In the genomic region with DNA sequence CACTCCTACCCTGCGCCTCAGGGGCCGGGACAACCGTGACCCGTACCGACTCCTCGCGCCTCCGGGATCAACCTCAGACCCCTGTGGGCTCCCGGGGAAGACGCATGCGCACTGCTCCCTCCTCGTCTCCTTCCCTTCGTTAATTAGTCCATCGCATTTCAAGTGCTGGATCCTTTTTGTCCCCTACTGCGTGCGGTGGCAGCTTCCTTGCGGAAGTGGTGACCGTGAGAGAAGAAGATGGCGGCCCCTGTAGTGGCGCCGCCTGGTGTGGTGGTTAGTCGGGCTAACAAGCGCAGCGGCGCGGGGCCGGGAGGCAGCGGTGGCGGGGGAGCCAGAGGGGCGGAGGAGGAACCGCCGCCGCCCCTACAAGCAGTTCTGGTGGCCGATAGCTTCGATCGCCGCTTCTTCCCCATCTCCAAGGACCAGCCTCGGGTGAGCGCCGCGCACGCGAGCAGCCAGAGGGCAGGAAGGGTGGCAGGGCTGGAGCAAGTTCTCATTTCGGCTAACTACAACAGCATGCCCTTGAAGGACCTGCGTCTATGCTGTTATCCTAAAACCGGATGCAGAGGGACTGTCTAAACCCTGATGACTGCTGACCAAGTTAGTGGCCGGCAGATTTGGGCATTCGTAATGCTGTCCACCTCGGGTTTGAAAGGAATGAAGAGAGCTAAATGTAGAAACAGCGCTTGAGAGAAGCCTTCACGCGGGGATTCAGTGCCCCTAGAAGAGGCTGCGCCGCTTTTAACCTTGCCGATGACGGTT, we compare ENCODE assay signal across 1 cellular context.
A peak's percentile ranks its signal among the peaks of the same experiment; 100 is the strongest.
TF ChIP-seq lines count a peak whose summit lies in the region.

A gene (plus strand): TSS at position 210 of the 762 bp plus-strand sequence. CDS start 28 bp downstream, at position 238.

TF ChIP-seq in HepG2, 621 proteins besides CTCF, POLR2A, EP300 and RAD21 (continued from another document):
- TF ChIP-seq CCAR2 (optimal IDR thresholded peaks at IDR 0.05; ENCODE audit: low read depth, low read length) (peak; percentile 38), ZNF282 (IDR thresholded peaks at IDR 0.05; ENCODE audit: partially characterized antibody) (no peak), ZNF101 (CRISPR knock-in tag; IDR thresholded peaks at IDR 0.05; ENCODE audit: borderline replicate concordance, low read depth) (no peak), ZNF432 (CRISPR knock-in tag; IDR thresholded peaks at IDR 0.05; ENCODE audit: borderline replicate concordance) (no peak), SOX6 (IDR thresholded peaks at IDR 0.05) (no peak), SOX6 (CRISPR knock-in tag; IDR thresholded peaks at IDR 0.05) (peak; percentile 75), ATF7 (IDR thresholded peaks at IDR 0.05) (no peak), ATF7 (CRISPR knock-in tag; IDR thresholded peaks at IDR 0.05) (no peak), CHCHD3 (CRISPR knock-in tag; IDR thresholded peaks at IDR 0.05) (no peak; the same call in 1 of the 2 replicates), ZSCAN30 (CRISPR knock-in tag; IDR thresholded peaks at IDR 0.05) (no peak), ZNF30 (CRISPR knock-in tag; IDR thresholded peaks at IDR 0.05) (0 out of 2 replicates have a peak, but pooled peaks have one; percentile 45), TOPORS (CRISPR knock-in tag; IDR thresholded peaks at IDR 0.05) (no peak; the same call in 1 of the 2 replicates), FOSL1 (CRISPR knock-in tag; IDR thresholded peaks at IDR 0.05; ENCODE audit: borderline replicate concordance) (no peak), TCF12 (IDR thresholded peaks at IDR 0.05) (no peak), TCF12 (CRISPR knock-in tag; IDR thresholded peaks at IDR 0.05) (no peak), FOXO1 (CRISPR knock-in tag; IDR thresholded peaks at IDR 0.05) (no peak; the same call in none of the 2 replicates)
- TF ChIP-seq, protein P1, sequence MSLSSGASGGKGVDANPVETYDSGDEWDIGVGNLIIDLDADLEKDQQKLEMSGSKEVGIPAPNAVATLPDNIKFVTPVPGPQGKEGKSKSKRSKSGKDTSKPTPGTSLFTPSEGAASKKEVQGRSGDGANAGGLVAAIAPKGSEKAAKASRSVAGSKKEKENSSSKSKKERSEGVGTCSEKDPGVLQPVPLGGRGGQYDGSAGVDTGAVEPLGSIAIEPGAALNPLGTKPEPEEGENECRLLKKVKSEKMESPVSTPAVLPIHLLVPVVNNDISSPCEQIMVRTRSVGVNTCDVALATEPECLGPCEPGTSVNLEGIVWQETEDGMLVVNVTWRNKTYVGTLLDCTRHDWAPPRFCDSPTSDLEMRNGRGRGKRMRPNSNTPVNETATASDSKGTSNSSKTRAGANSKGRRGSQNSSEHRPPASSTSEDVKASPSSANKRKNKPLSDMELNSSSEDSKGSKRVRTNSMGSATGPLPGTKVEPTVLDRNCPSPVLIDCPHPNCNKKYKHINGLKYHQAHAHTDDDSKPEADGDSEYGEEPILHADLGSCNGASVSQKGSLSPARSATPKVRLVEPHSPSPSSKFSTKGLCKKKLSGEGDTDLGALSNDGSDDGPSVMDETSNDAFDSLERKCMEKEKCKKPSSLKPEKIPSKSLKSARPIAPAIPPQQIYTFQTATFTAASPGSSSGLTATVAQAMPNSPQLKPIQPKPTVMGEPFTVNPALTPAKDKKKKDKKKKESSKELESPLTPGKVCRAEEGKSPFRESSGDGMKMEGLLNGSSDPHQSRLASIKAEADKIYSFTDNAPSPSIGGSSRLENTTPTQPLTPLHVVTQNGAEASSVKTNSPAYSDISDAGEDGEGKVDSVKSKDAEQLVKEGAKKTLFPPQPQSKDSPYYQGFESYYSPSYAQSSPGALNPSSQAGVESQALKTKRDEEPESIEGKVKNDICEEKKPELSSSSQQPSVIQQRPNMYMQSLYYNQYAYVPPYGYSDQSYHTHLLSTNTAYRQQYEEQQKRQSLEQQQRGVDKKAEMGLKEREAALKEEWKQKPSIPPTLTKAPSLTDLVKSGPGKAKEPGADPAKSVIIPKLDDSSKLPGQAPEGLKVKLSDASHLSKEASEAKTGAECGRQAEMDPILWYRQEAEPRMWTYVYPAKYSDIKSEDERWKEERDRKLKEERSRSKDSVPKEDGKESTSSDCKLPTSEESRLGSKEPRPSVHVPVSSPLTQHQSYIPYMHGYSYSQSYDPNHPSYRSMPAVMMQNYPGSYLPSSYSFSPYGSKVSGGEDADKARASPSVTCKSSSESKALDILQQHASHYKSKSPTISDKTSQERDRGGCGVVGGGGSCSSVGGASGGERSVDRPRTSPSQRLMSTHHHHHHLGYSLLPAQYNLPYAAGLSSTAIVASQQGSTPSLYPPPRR (CRISPR knock-in tag; IDR thresholded peaks at IDR 0.05; ENCODE audit: borderline replicate concordance): no peak
- TF ChIP-seq, protein P2, sequence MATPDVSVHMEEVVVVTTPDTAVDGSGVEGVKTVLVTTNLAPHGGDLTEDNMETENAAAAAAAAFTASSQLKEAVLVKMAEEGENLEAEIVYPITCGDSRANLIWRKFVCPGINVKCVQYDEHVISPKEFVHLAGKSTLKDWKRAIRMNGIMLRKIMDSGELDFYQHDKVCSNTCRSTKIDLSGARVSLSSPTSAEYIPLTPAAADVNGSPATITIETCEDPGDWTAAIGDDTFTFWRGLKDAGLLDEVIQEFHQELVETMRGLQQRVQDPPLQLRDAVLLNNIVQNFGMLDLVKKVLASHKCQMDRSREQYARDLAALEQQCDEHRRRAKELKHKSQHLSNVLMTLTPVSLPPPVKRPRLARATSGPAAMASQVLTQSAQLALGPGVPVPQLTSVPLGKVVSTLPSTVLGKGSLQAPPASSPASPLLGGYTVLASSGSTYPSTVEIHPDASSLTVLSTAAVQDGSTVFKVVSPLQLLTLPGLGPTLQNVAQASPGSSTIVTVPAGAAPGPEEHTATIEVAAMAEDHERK (CRISPR knock-in tag; IDR thresholded peaks at IDR 0.05; ENCODE audit: low read depth): 0 out of 2 replicates have a peak, but pooled peaks have one; percentile 46
- TF ChIP-seq, protein P3, sequence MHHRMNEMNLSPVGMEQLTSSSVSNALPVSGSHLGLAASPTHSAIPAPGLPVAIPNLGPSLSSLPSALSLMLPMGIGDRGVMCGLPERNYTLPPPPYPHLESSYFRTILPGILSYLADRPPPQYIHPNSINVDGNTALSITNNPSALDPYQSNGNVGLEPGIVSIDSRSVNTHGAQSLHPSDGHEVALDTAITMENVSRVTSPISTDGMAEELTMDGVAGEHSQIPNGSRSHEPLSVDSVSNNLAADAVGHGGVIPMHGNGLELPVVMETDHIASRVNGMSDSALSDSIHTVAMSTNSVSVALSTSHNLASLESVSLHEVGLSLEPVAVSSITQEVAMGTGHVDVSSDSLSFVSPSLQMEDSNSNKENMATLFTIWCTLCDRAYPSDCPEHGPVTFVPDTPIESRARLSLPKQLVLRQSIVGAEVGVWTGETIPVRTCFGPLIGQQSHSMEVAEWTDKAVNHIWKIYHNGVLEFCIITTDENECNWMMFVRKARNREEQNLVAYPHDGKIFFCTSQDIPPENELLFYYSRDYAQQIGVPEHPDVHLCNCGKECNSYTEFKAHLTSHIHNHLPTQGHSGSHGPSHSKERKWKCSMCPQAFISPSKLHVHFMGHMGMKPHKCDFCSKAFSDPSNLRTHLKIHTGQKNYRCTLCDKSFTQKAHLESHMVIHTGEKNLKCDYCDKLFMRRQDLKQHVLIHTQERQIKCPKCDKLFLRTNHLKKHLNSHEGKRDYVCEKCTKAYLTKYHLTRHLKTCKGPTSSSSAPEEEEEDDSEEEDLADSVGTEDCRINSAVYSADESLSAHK (CRISPR knock-in tag; IDR thresholded peaks at IDR 0.05; ENCODE audit: borderline replicate concordance): no peak
TF ChIP-seq in HepG2: peak in this region for 283.
